In genomic region chr4:125762537-125762936, GRCh38 we compare ENCODE assay signal across 21 cellular contexts.
DNase-seq lines count a peak whose midpoint lies in the region; ATAC-seq, FAIRE-seq and TF ChIP-seq lines count a peak whose summit lies in the region.
"Had no signal": no experiment of that assay in that cellular context is flagged by ENCODE, and none has a peak within 500 bp of the region (broad histone marks: within the 10 kb centered on the region; RNA-seq: fewer than 3 reads in every experiment).

No MANE protein-coding gene starts in this region.

- no peaks in the 10 kb centered on the region for H3K4me1 ChIP-seq in HCT116 (ENCODE audit: control insufficient read depth in 1 of 2, insufficient read depth in 2 of 2, low read length in 2 of 2)
- H3K4me1 ChIP-seq in kidney (ENCODE audit: control insufficient read depth in 1 of 2, insufficient read depth in 1 of 2, low read depth in 1 of 2, low read length in 2 of 2): no peaks in the 10 kb centered on the region
- H3K4me1 ChIP-seq: BLaER1 treated with 17β-estradiol and CSF1 and Interleukin-3, amounts not matched to agents 10 nM and 100 nM; gastroesophageal sphincter had no signal

- H3K36me3 Mint-ChIP-seq in CD4-positive, alpha-beta T cell (ENCODE audit: low read depth): no peaks in the 10 kb centered on the region
- H3K36me3 Mint-ChIP-seq: activated naive CD8-positive, alpha-beta T cell; immature natural killer cell; memory B cell had no signal

- H3K79me2 ChIP-seq in HCT116 (ENCODE audit: insufficient read depth, low read length): no peaks in the 10 kb centered on the region

- peaks cover 4% of the 10 kb centered on the region for H3K9me3 Mint-ChIP-seq in CD4-positive, alpha-beta T cell
- H3K9me3 Mint-ChIP-seq: immature natural killer cell, nephron progenitor cell had no signal

- FAIRE-seq in kidney (lab: Jason Lieb, UNC): no peak
- FAIRE-seq: endometrium, K562 had no signal

- CTCF ChIA-PET in AG04450 (lab: Charles Lee) (interaction anchor here (0.6 to 1.1 kb wide), 4 partner anchors 11 to 1472 kb away, joined by 3 to 4 read pairs (median 3); no protein-coding TSS in a partner anchor), HCT116 (lab: Charles Lee) (interaction anchor here (1.3 kb wide), 1 partner anchor 190 kb away, joined by 3 read pairs; no protein-coding TSS in a partner anchor)
- CTCF ChIA-PET in CD4-positive, alpha-beta T cell (lab: Charles Lee): no interaction called here

- H3K4me3 ChIP-seq in AG04450 (ENCODE audit: low read depth, low read length) (no peak overlapping the region), HCT116 (replicated peaks in 1 of 2; ENCODE audit: low read depth in 1 of 2, low read length in 2 of 2) (no peak overlapping the region), WI38 (ENCODE audit: low read depth, low read length) (no peak overlapping the region), kidney (ENCODE audit: low read length in 2 of 2) (no peak overlapping the region)
- H3K4me3 ChIP-seq: BLaER1 treated with 17β-estradiol and CSF1 and Interleukin-3, amounts not matched to agents 10 nM and 100 nM; gastroesophageal sphincter; K562 had no signal

- no peak overlapping the region for H3K27ac Mint-ChIP-seq in CD4-positive, alpha-beta T cell
- H3K27ac Mint-ChIP-seq: activated naive CD8-positive, alpha-beta T cell; immature natural killer cell; memory B cell; nephron progenitor cell had no signal

- POLR2A ChIA-PET in AG04450 (lab: Yijun Ruan, JAX) (no interaction called here), HCT116 (lab: Charles Lee) (no interaction called here)
- POLR2A ChIA-PET in CD4-positive, alpha-beta T cell (lab: Charles Lee): no interaction called here

- no peaks in the 10 kb centered on the region for H3K9me3 ChIP-seq in AG04450 (ENCODE audit: control insufficient read depth, insufficient read depth, low read length)
- H3K9me3 ChIP-seq in HCT116 (ENCODE audit: control insufficient read depth in 1 of 2, insufficient read depth in 1 of 2, low read depth in 1 of 2, low read length in 2 of 2): no peaks in the 10 kb centered on the region
- no peaks in the 10 kb centered on the region for H3K9me3 ChIP-seq in kidney (ENCODE audit: control insufficient read depth in 1 of 2, low read length in 2 of 2)
- H3K9me3 ChIP-seq in CD4-positive, alpha-beta T cell (ENCODE audit: control insufficient read depth, low read length): no peaks in the 10 kb centered on the region
- H3K9me3 ChIP-seq: BLaER1 treated with 17β-estradiol and CSF1 and Interleukin-3, amounts not matched to agents 10 nM and 100 nM; gastroesophageal sphincter had no signal

- no peaks in the 10 kb centered on the region for H3K9me2 ChIP-seq in HCT116 (ENCODE audit: insufficient read depth)

- H3K27me3 ChIP-seq in AG04450 (ENCODE audit: control insufficient read depth, insufficient read depth, low read length) (no peaks in the 10 kb centered on the region), HCT116 (ENCODE audit: insufficient read depth, low read length) (no peaks in the 10 kb centered on the region)
- H3K27me3 ChIP-seq in CD4-positive, alpha-beta T cell (ENCODE audit: control insufficient read depth, insufficient read depth, low read length): no peaks in the 10 kb centered on the region
- H3K27me3 ChIP-seq: BLaER1 treated with 17β-estradiol and CSF1 and Interleukin-3, amounts not matched to agents 10 nM and 100 nM; gastroesophageal sphincter had no signal

- H3K4me1 Mint-ChIP-seq in CD4-positive, alpha-beta T cell (ENCODE audit: low read depth): no peaks in the 10 kb centered on the region
- H3K4me1 Mint-ChIP-seq: immature natural killer cell, memory B cell had no signal

- H3K36me3 ChIP-seq in HCT116 (ENCODE audit: control insufficient read depth in 1 of 2, insufficient read depth in 2 of 2, low read length in 2 of 2) (no peaks in the 10 kb centered on the region), kidney (ENCODE audit: control insufficient read depth in 1 of 2, insufficient read depth in 2 of 2, low read length in 2 of 2) (no peaks in the 10 kb centered on the region)
- H3K36me3 ChIP-seq: BLaER1 treated with 17β-estradiol and CSF1 and Interleukin-3, amounts not matched to agents 10 nM and 100 nM; gastroesophageal sphincter had no signal

- BruUV-seq in HCT116 (replicated peaks; lab: Mats Ljungman, UMichigan): no TSS peak

- no peaks in the 10 kb centered on the region for H3K27me3 Mint-ChIP-seq in CD4-positive, alpha-beta T cell
- H3K27me3 Mint-ChIP-seq: activated naive CD8-positive, alpha-beta T cell; memory B cell had no signal

- H2AFZ ChIP-seq in HCT116 (ENCODE audit: low read depth, low read length, poor library complexity, severe bottlenecking): peak overlapping the region; percentile 37

- no peak overlapping the region for H3K4me2 ChIP-seq in HCT116 (ENCODE audit: low read length)
- H3K4me2 ChIP-seq: BLaER1 treated with 17β-estradiol and CSF1 and Interleukin-3, amounts not matched to agents 10 nM and 100 nM had no signal

- intact Hi-C loops in HCT116 (cut with micrococcal nuclease) (loop anchor here (10.0 kb wide), 1 partner anchor 842 kb away; no protein-coding TSS in a partner anchor), kidney (cut with DNase I) (no loop called here)
- intact Hi-C loops in CD4-positive, alpha-beta T cell (cut with DNase I, micrococcal nuclease): no loop called here

- RAD21 ChIA-PET in HCT116 (lab: Charles Lee; ENCODE audit: low non-redundant PET in 1 of 2, low total read pairs in 2 of 2, uncharacterized antibody in 2 of 2, unreplicated experiment in 2 of 2): no interaction called here

- no peak for DNase-seq in AG04450 (ENCODE audit: low read depth, low spot score)
- no peak for DNase-seq in HCT116 (ENCODE audit: low read depth, low spot score)
- peak; percentile 22 for DNase-seq in iPS-NIHi7 (ENCODE audit: extremely low spot score)
- no peak for DNase-seq in activated gamma-delta T cell treated with Interleukin-2 at 50 U/mL for 16 hours
- DNase-seq in kidney: no peak
- DNase-seq in cortex of kidney (lab: John Stamatoyannopoulos, UW): no peak
- no peak for DNase-seq in CD4-positive, alpha-beta T cell
- DNase-seq: activated T-cell treated with anti-CD3 and anti-CD28 coated beads, Interleukin-2, amount 50 U/mL, for 1 hour; central memory CD4-positive, alpha-beta T cell; immature natural killer cell; NCI-H1105; nephron progenitor cell; retina; SHP77 treated with DMSO at 0.1 percent for 48 hours had no signal

- H3K9ac ChIP-seq in HCT116 (ENCODE audit: low read length): no peak overlapping the region
- no peak overlapping the region for H3K9ac ChIP-seq in kidney (ENCODE audit: low read length in 2 of 2)
- H3K9ac ChIP-seq: BLaER1 treated with 17β-estradiol and CSF1 and Interleukin-3, amounts not matched to agents 10 nM and 100 nM had no signal

- no peak for TF ChIP-seq POLR2A in HCT116 (IDR thresholded peaks at IDR 0.05; ENCODE audit: borderline replicate concordance, extremely low read depth, insufficient read depth, insufficient read length)

- TF ChIP-seq RAD21 in HCT116 (IDR thresholded peaks at IDR 0.05; ENCODE audit: low read depth): 0 out of 2 replicates have a peak, but pooled peaks have one; percentile 22

- no peaks in the 10 kb centered on the region for H4K20me1 ChIP-seq in HCT116 (ENCODE audit: insufficient read depth)
- H4K20me1 ChIP-seq: BLaER1 treated with 17β-estradiol and CSF1 and Interleukin-3, amounts not matched to agents 10 nM and 100 nM had no signal

- H3K27ac ChIP-seq in AG04450 (ENCODE audit: low read depth, low read length): no peak overlapping the region
- H3K27ac ChIP-seq in HCT116 (ENCODE audit: low read depth, low read length): no peak overlapping the region
- H3K27ac ChIP-seq in kidney (ENCODE audit: low read depth in 2 of 2, low read length in 2 of 2): no peak overlapping the region
- no peak overlapping the region for H3K27ac ChIP-seq in CD4-positive, alpha-beta T cell (ENCODE audit: low read depth, low read length)
- H3K27ac ChIP-seq: BLaER1 treated with 17β-estradiol and CSF1 and Interleukin-3, amounts not matched to agents 10 nM and 100 nM; gastroesophageal sphincter had no signal

- peak; percentile 45 for TF ChIP-seq CTCF in AG04450 (IDR thresholded peaks at IDR 0.05; ENCODE audit: low read depth, low read length)
- TF ChIP-seq CTCF in HCT116 (IDR thresholded peaks at IDR 0.05 in 2 of 3, conservative IDR thresholded peaks at IDR 0.05 in 1 of 3; ENCODE audit: borderline replicate concordance in 1 of 3, insufficient read depth in 1 of 3, low read depth in 2 of 3, low read length in 2 of 3): peak in 2 of 3 experiments; percentile 37 to 43; a peak in 4 of 6 replicates
- 0 out of 2 replicates have a peak, but pooled peaks have one; percentile 18 for TF ChIP-seq CTCF in WI38 (IDR thresholded peaks at IDR 0.05; ENCODE audit: low read depth, low read length)
- no peak for TF ChIP-seq CTCF in kidney (IDR thresholded peaks at IDR 0.05; ENCODE audit: borderline replicate concordance, extremely low read depth, insufficient read depth)
- no peak for TF ChIP-seq CTCF in CD4-positive, alpha-beta T cell (IDR thresholded peaks at IDR 0.05)

- H3K4me3 Mint-ChIP-seq in CD4-positive, alpha-beta T cell: no peak overlapping the region
- H3K4me3 Mint-ChIP-seq: activated naive CD8-positive, alpha-beta T cell; immature natural killer cell; memory B cell; nephron progenitor cell had no signal

- peak; percentile 70 for ATAC-seq in HCT116
- ATAC-seq in CD4-positive, alpha-beta T cell (ENCODE audit: poor library complexity): no peak
- ATAC-seq: gastroesophageal sphincter, K562 had no signal

TF ChIP-seq in HCT116, 20 proteins besides CTCF, POLR2A, EP300 and RAD21 (continues in another document):
- TF ChIP-seq ELF1 (IDR thresholded peaks at IDR 0.05; ENCODE audit: borderline replicate concordance, low read depth): no peak
- no peak for TF ChIP-seq CBX3 (IDR thresholded peaks at IDR 0.05; ENCODE audit: low read depth)
- TF ChIP-seq POLR2AphosphoS5 (IDR thresholded peaks at IDR 0.05; ENCODE audit: low read depth, low read length): no peak
- no peak for TF ChIP-seq EGR1 (IDR thresholded peaks at IDR 0.05; ENCODE audit: low read depth)
- no peak for TF ChIP-seq JUND (IDR thresholded peaks at IDR 0.05)
- TF ChIP-seq SP1 (IDR thresholded peaks at IDR 0.05; ENCODE audit: low read depth): no peak
- TF ChIP-seq ATF3 (IDR thresholded peaks at IDR 0.05): no peak

Comparison
In these comparisons a context has a peak if more than half of its experiments do, and no peak if none do; other contexts are left out.
1. CTCF ChIP-seq: peak in AG04450 (single experiment), HCT116 (2 of 3) and WI38 (single experiment); none in kidney (single experiment) and CD4-positive, alpha-beta T cell (single experiment).